ENCODE assay signal across 22 cellular contexts in genomic region chr11:1209371-1210057, GRCh38. TPM values are rescaled to one million over a fixed set of nuclear protein-coding genes. Genes with fewer than 3 reads are reported as not detected.
DNase-seq lines count a peak whose midpoint lies in the region; ATAC-seq and TF ChIP-seq lines count a peak whose summit lies in the region.
"Had no signal": no experiment of that assay in that cellular context is flagged by ENCODE, and none has a peak within 500 bp of the region (broad histone marks: within the 10 kb centered on the region; RNA-seq: fewer than 3 reads in every experiment).

No MANE protein-coding gene starts in this region.

- POLR2A ChIA-PET in activated naive CD8-positive, alpha-beta T cell treated with anti-CD3 and anti-CD28 coated beads, Interleukin-2, amount 10 ng/mL, durations not matched to agents 7 days and 5 days (lab: Charles Lee), result no interaction called here

- intact Hi-C loops in mucosa of descending colon (cut with DNase I, micrococcal nuclease), result loop anchor here in 1 of 2 donors (10.0 kb wide), 1 partner anchor 305 kb away; no protein-coding TSS in a partner anchor

- no peak for TF ChIP-seq POLR2A in suprapubic skin (IDR thresholded peaks at IDR 0.05)

- WGBS in suprapubic skin, result 92% methylated on average over 17 of the region's 17 CpGs

- no peak overlapping the region for H3K27ac Mint-ChIP-seq in activated naive CD8-positive, alpha-beta T cell treated with anti-CD3 and anti-CD28 coated beads, Interleukin-2, amount 10 ng/mL, durations not matched to agents 7 days and 5 days
- no peak overlapping the region for H3K27ac Mint-ChIP-seq in activated naive CD8-positive, alpha-beta T cell treated with anti-CD3 and anti-CD28 coated beads, Interleukin-2, amount 50 U/mL, for 24 hours
- H3K27ac Mint-ChIP-seq in chondrocyte (ENCODE audit: unreplicated experiment), result no peak overlapping the region
- H3K27ac Mint-ChIP-seq: CD4-positive, CD25-positive, alpha-beta regulatory T cell; HFFc6 had no signal

- H3K4me1 Mint-ChIP-seq in activated naive CD8-positive, alpha-beta T cell treated with anti-CD3 and anti-CD28 coated beads, Interleukin-2, amount 10 ng/mL, durations not matched to agents 7 days and 5 days, result no peaks in the 10 kb centered on the region
- H3K4me1 Mint-ChIP-seq in activated naive CD8-positive, alpha-beta T cell treated with anti-CD3 and anti-CD28 coated beads, Interleukin-2, amount 50 U/mL, for 24 hours, result no peaks in the 10 kb centered on the region
- no peaks in the 10 kb centered on the region for H3K4me1 Mint-ChIP-seq in chondrocyte (ENCODE audit: low read depth)
- H3K4me1 Mint-ChIP-seq: CD4-positive, CD25-positive, alpha-beta regulatory T cell had no signal

- H3K36me3 ChIP-seq in mucosa of descending colon (ENCODE audit: low read depth) (no peaks in the 10 kb centered on the region), suprapubic skin (no peaks in the 10 kb centered on the region), MG63 (no peaks in the 10 kb centered on the region)
- H3K36me3 ChIP-seq: BE2C had no signal

- TF ChIP-seq CTCF in chondrocyte (IDR thresholded peaks at IDR 0.05) (no peak), mucosa of descending colon (IDR thresholded peaks at IDR 0.05) (no peak), suprapubic skin (IDR thresholded peaks at IDR 0.05) (no peak)

- H3K27ac ChIP-seq in suprapubic skin, result no peak overlapping the region

- no peaks in the 10 kb centered on the region for H3K36me3 Mint-ChIP-seq in activated naive CD8-positive, alpha-beta T cell treated with anti-CD3 and anti-CD28 coated beads, Interleukin-2, amount 10 ng/mL, durations not matched to agents 7 days and 5 days
- peaks cover 5% of the 10 kb centered on the region for H3K36me3 Mint-ChIP-seq in activated naive CD8-positive, alpha-beta T cell treated with anti-CD3 and anti-CD28 coated beads, Interleukin-2, amount 50 U/mL, for 24 hours (ENCODE audit: low read depth)
- H3K36me3 Mint-ChIP-seq in chondrocyte (ENCODE audit: low read depth), result peaks cover 9% of the 10 kb centered on the region
- H3K36me3 Mint-ChIP-seq: CD4-positive, CD25-positive, alpha-beta regulatory T cell had no signal

- no peak for TF ChIP-seq EP300 in suprapubic skin (IDR thresholded peaks at IDR 0.05)

- H3K4me3 Mint-ChIP-seq in activated naive CD8-positive, alpha-beta T cell treated with anti-CD3 and anti-CD28 coated beads, Interleukin-2, amount 10 ng/mL, durations not matched to agents 7 days and 5 days, result no peak overlapping the region
- H3K4me3 Mint-ChIP-seq in activated naive CD8-positive, alpha-beta T cell treated with anti-CD3 and anti-CD28 coated beads, Interleukin-2, amount 50 U/mL, for 24 hours, result no peak overlapping the region
- H3K4me3 Mint-ChIP-seq in chondrocyte (ENCODE audit: unreplicated experiment), result no peak overlapping the region
- H3K4me3 Mint-ChIP-seq: CD4-positive, CD25-positive, alpha-beta regulatory T cell; HFFc6 had no signal

- H3K9me3 Mint-ChIP-seq in activated naive CD8-positive, alpha-beta T cell treated with anti-CD3 and anti-CD28 coated beads, Interleukin-2, amount 10 ng/mL, durations not matched to agents 7 days and 5 days, result peaks cover 3% of the 10 kb centered on the region
- peaks cover 26% of the 10 kb centered on the region for H3K9me3 Mint-ChIP-seq in activated naive CD8-positive, alpha-beta T cell treated with anti-CD3 and anti-CD28 coated beads, Interleukin-2, amount 50 U/mL, for 24 hours
- peaks cover 37% of the 10 kb centered on the region for H3K9me3 Mint-ChIP-seq in chondrocyte (ENCODE audit: low read depth)

- ATAC-seq in activated naive CD8-positive, alpha-beta T cell treated with anti-CD3 and anti-CD28 coated beads, Interleukin-2, amount 10 ng/mL, durations not matched to agents 7 days and 5 days (ENCODE audit: low read depth), result no peak
- ATAC-seq in activated naive CD8-positive, alpha-beta T cell treated with anti-CD3 and anti-CD28 coated beads, Interleukin-2, amount 50 U/mL, for 24 hours, result no peak
- no peak for ATAC-seq in mucosa of descending colon
- ATAC-seq: Panc1 had no signal

- H3K27me3 Mint-ChIP-seq in activated naive CD8-positive, alpha-beta T cell treated with anti-CD3 and anti-CD28 coated beads, Interleukin-2, amount 10 ng/mL, durations not matched to agents 7 days and 5 days, result peaks cover 17% of the 10 kb centered on the region
- peaks cover 16% of the 10 kb centered on the region for H3K27me3 Mint-ChIP-seq in activated naive CD8-positive, alpha-beta T cell treated with anti-CD3 and anti-CD28 coated beads, Interleukin-2, amount 50 U/mL, for 24 hours
- peaks cover 35% of the 10 kb centered on the region for H3K27me3 Mint-ChIP-seq in chondrocyte (ENCODE audit: low read depth)

- H3K4me3 ChIP-seq in mucosa of descending colon (no peak overlapping the region), suprapubic skin (no peak overlapping the region), MG63 (no peak overlapping the region)

- H3K27me3 ChIP-seq in suprapubic skin (peaks cover 20% of the 10 kb centered on the region), MG63 (peaks cover 24% of the 10 kb centered on the region)
- H3K27me3 ChIP-seq: BE2C had no signal

- peak; percentile 10 for DNase-seq in activated naive CD8-positive, alpha-beta T cell treated with anti-CD3 and anti-CD28 coated beads, Interleukin-2, amount 10 ng/mL, durations not matched to agents 7 days and 5 days
- no peak for DNase-seq in activated naive CD8-positive, alpha-beta T cell treated with anti-CD3 and anti-CD28 coated beads, Interleukin-2, amount 50 U/mL, for 24 hours
- DNase-seq in chondrocyte (ENCODE audit: low spot score) (peak; percentile 78), mucosa of descending colon (peak in 2 of 3 donors; percentile 12 to 21), suprapubic skin (ENCODE audit: low spot score in 2 of 2) (peak; percentile 31 to 61), MG63 (no peak), NCI-H774 (lab: John Stamatoyannopoulos, UW) (no peak), ureter (ENCODE audit: low spot score) (no peak)
- DNase-seq: BE2C; CD4-positive, CD25-positive, alpha-beta regulatory T cell; COR-L47; DMS 273 treated with DMSO at 0.1 percent for 48 hours; HFFc6; Kasumi-1; MM.1S; NCI-H1092; NCI-H1436 treated with DMSO at 0.1 percent for 48 hours; NCI-H2081; NCI-H2171 treated with DMSO at 0.1 percent for 48 hours; NCI-H446 treated with DMSO at 0.1 percent for 48 hours; NCI-H69 had no signal

- peaks cover 16% of the 10 kb centered on the region for H3K9me3 ChIP-seq in mucosa of descending colon
- peaks cover 27% of the 10 kb centered on the region for H3K9me3 ChIP-seq in suprapubic skin
- H3K9me3 ChIP-seq in MG63, result peaks cover 24% of the 10 kb centered on the region
- H3K9me3 ChIP-seq: BE2C had no signal

- no peaks in the 10 kb centered on the region for H3K4me1 ChIP-seq in mucosa of descending colon (ENCODE audit: low read depth)
- H3K4me1 ChIP-seq in suprapubic skin, result no peaks in the 10 kb centered on the region
- H3K4me1 ChIP-seq: BE2C had no signal

RNA-seq across cellular contexts. Expression of gene MUC5B, which starts 13.4 kb away (rescaled TPM):
- not detected for total RNA-seq in activated naive CD8-positive, alpha-beta T cell treated with anti-CD3 and anti-CD28 coated beads, Interleukin-2, amount 10 ng/mL, durations not matched to agents 7 days and 5 days
- total RNA-seq in chondrocyte (not detected in 3 replicates), mucosa of descending colon (100 to 1,000 TPM; 133 to 431 (median 135) TPM), suprapubic skin (under 1 TPM; 0.08 to 0.34 (median 0.13) TPM), ureter (not detected)
- total RNA-seq in MG63 (2014; rRNA removed; shearing (Covaris generic); ENCODE audit: low replicate concordance), result not detected in 2 replicates
- total RNA-seq: CD4-positive, CD25-positive, alpha-beta regulatory T cell; HFFc6 had no signal

RNA-seq across cellular contexts. Expression of gene MUC5AC, which starts 51.8 kb away (rescaled TPM):
- not detected for total RNA-seq in activated naive CD8-positive, alpha-beta T cell treated with anti-CD3 and anti-CD28 coated beads, Interleukin-2, amount 10 ng/mL, durations not matched to agents 7 days and 5 days
- total RNA-seq in chondrocyte (not detected in 3 replicates), mucosa of descending colon (under 1 TPM in 2 of 3 donors, not detected in 1; 0.03 to 0.63 TPM), suprapubic skin (not detected), ureter (not detected)
- total RNA-seq in MG63 (2014; rRNA removed; shearing (Covaris generic); ENCODE audit: low replicate concordance), result not detected in 2 replicates
- total RNA-seq: CD4-positive, CD25-positive, alpha-beta regulatory T cell; HFFc6 had no signal

Comparison
In these comparisons a context has a peak if more than half of its experiments do, and no peak if none do; other contexts are left out.
1. DNase-seq: peak in activated naive CD8-positive, alpha-beta T cell treated with anti-CD3 and anti-CD28 coated beads, Interleukin-2, amount 10 ng/mL, durations not matched to agents 7 days and 5 days (single experiment), chondrocyte (single experiment), mucosa of descending colon (2 of 3) and suprapubic skin (2 of 2); none in activated naive CD8-positive, alpha-beta T cell treated with anti-CD3 and anti-CD28 coated beads, Interleukin-2, amount 50 U/mL, for 24 hours (single experiment), MG63 (single experiment), NCI-H774 (single experiment) and ureter (single experiment).
2. RNA of gene MUC5B, which starts 13.4 kb away (total RNA-seq): 133 to 431 TPM in mucosa of descending colon; 0.08 to 0.34 TPM in suprapubic skin, not detected in ureter (single experiment), not detected in activated naive CD8-positive, alpha-beta T cell treated with anti-CD3 and anti-CD28 coated beads, Interleukin-2, amount 10 ng/mL, durations not matched to agents 7 days and 5 days, not detected in chondrocyte and not detected in MG63; every median in the first group is over 10 times any median in the second.